In the genomic region with DNA sequence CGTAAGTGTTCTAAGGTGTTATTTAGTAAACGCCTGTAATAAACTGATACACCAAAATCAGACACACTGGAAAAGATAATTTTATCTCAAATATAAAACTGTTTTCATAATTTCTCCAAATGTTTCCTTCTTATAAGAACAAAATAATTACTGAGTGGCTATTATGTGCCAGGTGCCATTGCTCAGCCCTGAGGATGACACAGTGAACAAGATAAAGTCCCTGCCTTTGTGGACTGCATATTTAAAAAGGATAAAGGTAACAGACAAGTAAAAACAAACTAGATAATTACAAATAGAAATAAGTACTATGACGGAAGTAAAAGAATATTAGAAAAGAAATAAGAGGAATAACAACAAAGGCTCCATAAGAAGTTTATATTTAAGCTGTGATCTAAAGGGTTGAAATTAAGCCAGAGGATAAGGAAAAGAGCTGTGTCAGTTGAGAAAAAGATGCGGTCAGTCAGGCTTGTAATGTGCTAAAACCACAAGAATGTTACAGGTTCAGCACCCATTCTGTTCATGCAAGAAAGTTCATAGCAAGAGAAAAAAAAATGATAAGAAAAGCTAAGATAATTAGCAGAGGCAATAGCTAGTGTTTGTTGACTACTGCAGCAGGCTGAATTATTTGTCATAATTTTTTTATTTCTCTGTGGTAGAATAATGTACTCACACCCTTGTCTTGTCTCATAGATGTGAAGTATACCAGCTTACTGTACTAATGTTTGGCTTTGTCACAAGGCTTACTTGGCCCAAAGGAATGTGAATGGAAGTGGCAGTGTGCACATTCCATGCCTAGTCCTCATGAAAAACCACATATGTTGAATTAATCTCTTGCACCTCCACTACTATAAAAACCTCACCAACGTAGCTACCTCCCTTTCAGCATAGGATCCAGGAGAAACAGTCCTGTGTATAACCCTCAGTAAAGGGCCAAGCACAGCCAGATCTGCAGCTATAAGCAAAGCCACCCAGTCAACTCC, we compare ENCODE assay signal across 9 cellular contexts.
A peak's percentile ranks its signal among the peaks of the same experiment; 100 is the strongest.
DNase-seq lines count a peak whose midpoint lies in the region; ATAC-seq lines count a peak whose summit lies in the region.
"Had no signal": no experiment of that assay in that cellular context is flagged by ENCODE, and none has a peak within 500 bp of the region (broad histone marks: within the 10 kb centered on the region; RNA-seq: fewer than 3 reads in every experiment).

No MANE protein-coding gene starts in this region.

- peaks cover 26% of the 10 kb centered on the region for H3K9me3 Mint-ChIP-seq in activated T-cell treated with anti-CD3 and anti-CD28 coated beads, Interleukin-2, amount 50 U/mL, for 24 hours

- no peaks in the 10 kb centered on the region for H3K36me3 Mint-ChIP-seq in activated T-cell treated with anti-CD3 and anti-CD28 coated beads, Interleukin-2, amount 50 U/mL, for 24 hours (ENCODE audit: low read depth)

- H3K27ac Mint-ChIP-seq in activated T-cell treated with anti-CD3 and anti-CD28 coated beads, Interleukin-2, amount 50 U/mL, for 24 hours = no peak overlapping the region

- no peak overlapping the region for H3K4me3 Mint-ChIP-seq in activated T-cell treated with anti-CD3 and anti-CD28 coated beads, Interleukin-2, amount 50 U/mL, for 24 hours

- ATAC-seq in GM18498 (IDR thresholded peaks at IDR 0.05; ENCODE audit: unreplicated experiment) (peak; percentile 71), HG02798 (IDR thresholded peaks at IDR 0.05; ENCODE audit: poor library complexity, unreplicated experiment) (peak; percentile 69)

- DNase-seq in RPMI8226 = peak; percentile 25
- peak; percentile 28 for DNase-seq in left kidney (ENCODE audit: low read depth, low spot score)
- no peak for DNase-seq in effector CD8-positive, alpha-beta T cell (lab: John Stamatoyannopoulos, UW)
- DNase-seq in dermis blood vessel endothelial cell = no peak
- DNase-seq in NCI-H1436 treated with DMSO at 0.1 percent for 48 hours (lab: John Stamatoyannopoulos, UW) = no peak
- no peak for DNase-seq in activated T-cell treated with anti-CD3 and anti-CD28 coated beads, Interleukin-2, amount 50 U/mL, for 24 hours
- DNase-seq: cerebellar nuclear complex had no signal

- H3K27me3 Mint-ChIP-seq in activated T-cell treated with anti-CD3 and anti-CD28 coated beads, Interleukin-2, amount 50 U/mL, for 24 hours = no peaks in the 10 kb centered on the region

- peaks cover 2% of the 10 kb centered on the region for H3K4me1 Mint-ChIP-seq in activated T-cell treated with anti-CD3 and anti-CD28 coated beads, Interleukin-2, amount 50 U/mL, for 24 hours (ENCODE audit: low read depth)

Comparison
In these comparisons a context has a peak if more than half of its experiments do, and no peak if none do; other contexts are left out.
1. DNase-seq: peak in RPMI8226 (single experiment) and left kidney (single experiment); none in effector CD8-positive, alpha-beta T cell (single experiment), dermis blood vessel endothelial cell (single experiment), NCI-H1436 treated with DMSO at 0.1 percent for 48 hours (single experiment) and activated T-cell treated with anti-CD3 and anti-CD28 coated beads, Interleukin-2, amount 50 U/mL, for 24 hours (single experiment).